Comparison of ENCODE assay signal across 15 cellular contexts in the genomic region with DNA sequence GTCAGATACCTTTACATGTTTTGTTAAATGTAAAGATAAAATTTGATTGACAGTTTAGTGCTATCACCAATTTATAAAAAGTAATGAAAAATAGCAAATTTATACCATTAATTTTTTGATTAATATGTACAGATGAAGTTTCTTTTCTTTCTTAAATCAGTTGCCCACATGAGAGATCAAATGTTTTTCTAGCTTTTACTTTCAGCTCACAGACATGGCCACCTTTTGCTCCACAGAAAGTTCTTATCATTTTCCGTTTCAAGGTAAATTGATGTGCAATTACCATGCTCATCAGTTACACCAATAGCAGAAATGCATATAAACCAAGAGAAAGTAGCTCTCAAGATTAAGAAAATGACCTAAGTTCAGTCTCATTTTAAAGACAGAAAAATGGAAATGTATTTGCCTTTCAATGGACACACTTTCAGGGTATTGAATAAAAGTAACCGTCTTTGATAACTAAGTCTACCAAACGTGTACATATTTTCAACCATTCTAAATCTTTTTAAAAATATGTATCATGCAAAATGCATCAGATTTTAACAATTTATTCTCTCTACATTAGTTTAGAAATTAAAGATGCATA. TPM values are rescaled to one million over a fixed set of nuclear protein-coding genes. Genes with fewer than 3 reads are reported as not detected.
DNase-seq lines count a peak whose midpoint lies in the region; ATAC-seq and TF ChIP-seq lines count a peak whose summit lies in the region.
"Had no signal": no experiment of that assay in that cellular context is flagged by ENCODE, and none has a peak within 500 bp of the region (broad histone marks: within the 10 kb centered on the region; RNA-seq: fewer than 3 reads in every experiment).

No MANE protein-coding gene starts in this region.

- peaks cover 6% of the 10 kb centered on the region for H3K27me3 Mint-ChIP-seq in CD8-positive, alpha-beta T cell (ENCODE audit: low read depth)
- peaks cover 4% of the 10 kb centered on the region for H3K27me3 Mint-ChIP-seq in activated naive CD8-positive, alpha-beta T cell treated with anti-CD3 and anti-CD28 coated beads, Interleukin-2, amount 10 ng/mL, durations not matched to agents 7 days and 5 days
- peaks cover 3 to 14% (median 5%) of the 10 kb centered on the region in 5 donors for H3K27me3 Mint-ChIP-seq in naive thymus-derived CD8-positive, alpha-beta T cell

- 0 out of 2 replicates have a peak overlapping the region, but pooled peaks have one; percentile 96 for H2AFZ ChIP-seq in KMS-11 (ENCODE audit: low read depth)

- no peak for TF ChIP-seq CTCF in CD8-positive, alpha-beta T cell (IDR thresholded peaks at IDR 0.05)
- no peak for TF ChIP-seq CTCF in KMS-11 (conservative IDR thresholded peaks at IDR 0.05; ENCODE audit: low read depth, low read length)
- TF ChIP-seq CTCF in spleen (IDR thresholded peaks at IDR 0.05 in 8 of 11, conservative IDR thresholded peaks at IDR 0.05 in 3 of 11): no peak

- no peak overlapping the region for H3K27ac Mint-ChIP-seq in CD8-positive, alpha-beta T cell
- peak overlapping the region; percentile 98 for H3K27ac Mint-ChIP-seq in activated naive CD8-positive, alpha-beta T cell treated with anti-CD3 and anti-CD28 coated beads, Interleukin-2, amount 10 ng/mL, durations not matched to agents 7 days and 5 days
- H3K27ac Mint-ChIP-seq in naive thymus-derived CD8-positive, alpha-beta T cell: peak overlapping the region in 4 of 10 donors; percentile 52 to 98 (median 98)

- H3K4me3 ChIP-seq in CD8-positive, alpha-beta T cell (ENCODE audit: low read depth, low read length): no peak overlapping the region
- H3K4me3 ChIP-seq in KMS-11 (IDR thresholded peaks at IDR 0.05; ENCODE audit: insufficient read depth, low read depth, low read length) (no peak overlapping the region), spleen (peak overlapping the region in 1 of 8 donors; percentile 63)

- 83 to 91% (median 90%) methylated on average over 3 of the region's 3 CpGs for WGBS in spleen, 5 donors

- peaks cover 19% of the 10 kb centered on the region for H3K4me1 Mint-ChIP-seq in CD8-positive, alpha-beta T cell (ENCODE audit: low read depth)
- peaks cover 21% of the 10 kb centered on the region for H3K4me1 Mint-ChIP-seq in activated naive CD8-positive, alpha-beta T cell treated with anti-CD3 and anti-CD28 coated beads, Interleukin-2, amount 10 ng/mL, durations not matched to agents 7 days and 5 days
- H3K4me1 Mint-ChIP-seq in naive thymus-derived CD8-positive, alpha-beta T cell: peaks cover 10 to 22% (median 17%) of the 10 kb centered on the region in 4 donors

- DNase-seq in CD8-positive, alpha-beta T cell: no peak
- DNase-seq in activated naive CD8-positive, alpha-beta T cell treated with anti-CD3 and anti-CD28 coated beads, Interleukin-2, amount 10 ng/mL, durations not matched to agents 7 days and 5 days: no peak
- DNase-seq in naive thymus-derived CD8-positive, alpha-beta T cell: no peak
- DNase-seq in spleen (no peak), NCI-H146 treated with DMSO at 0.1 percent for 48 hours (lab: John Stamatoyannopoulos, UW; ENCODE audit: unreplicated experiment) (no peak), left cardiac atrium (no peak)
- DNase-seq: heart left ventricle; IMR-90; kidney glomerular epithelial cell; NCI-H1694 treated with DMSO at 0.1 percent for 48 hours; NCI-H748 treated with DMSO at 0.1 percent for 48 hours; stimulated activated CD4-positive, alpha-beta T cell treated with anti-CD3 and anti-CD28 coated beads, Interleukin-1b, Interleukin-23, amount 100 ng/mL, for 48 hours; T-helper 9 cell had no signal

- no peaks in the 10 kb centered on the region for H3K9me3 Mint-ChIP-seq in CD8-positive, alpha-beta T cell
- no peaks in the 10 kb centered on the region for H3K9me3 Mint-ChIP-seq in activated naive CD8-positive, alpha-beta T cell treated with anti-CD3 and anti-CD28 coated beads, Interleukin-2, amount 10 ng/mL, durations not matched to agents 7 days and 5 days
- no peaks in the 10 kb centered on the region for H3K9me3 Mint-ChIP-seq in naive thymus-derived CD8-positive, alpha-beta T cell

- peaks cover 9% of the 10 kb centered on the region for H3K36me3 Mint-ChIP-seq in CD8-positive, alpha-beta T cell
- no peaks in the 10 kb centered on the region for H3K36me3 Mint-ChIP-seq in activated naive CD8-positive, alpha-beta T cell treated with anti-CD3 and anti-CD28 coated beads, Interleukin-2, amount 10 ng/mL, durations not matched to agents 7 days and 5 days
- H3K36me3 Mint-ChIP-seq in naive thymus-derived CD8-positive, alpha-beta T cell: no peaks in the 10 kb centered on the region

- POLR2A ChIA-PET in CD8-positive, alpha-beta T cell (lab: Charles Lee): no interaction called here
- POLR2A ChIA-PET in activated naive CD8-positive, alpha-beta T cell treated with anti-CD3 and anti-CD28 coated beads, Interleukin-2, amount 10 ng/mL, durations not matched to agents 7 days and 5 days (lab: Charles Lee): interaction anchor here (1.8 to 4.2 kb wide), 2 partner anchors 17 to 26 kb away, joined by 5 to 29 read pairs; partner anchors contain the start of gene EXOC2
- POLR2A ChIA-PET in naive thymus-derived CD8-positive, alpha-beta T cell (lab: Charles Lee): interaction anchor here (2.7 kb wide), 1 partner anchor 17 kb away, joined by 19 read pairs; the partner anchor contains the start of gene EXOC2

- intact Hi-C loops in CD8-positive, alpha-beta T cell (cut with DNase I, micrococcal nuclease): no loop called here
- intact Hi-C loops in spleen (cut with DNase I; ENCODE audit: low total_unique reads) (no loop called here), left cardiac atrium (cut with DNase I) (no loop called here)

- peak overlapping the region; percentile 94 for H3K4me2 ChIP-seq in KMS-11

- CTCF ChIA-PET in CD8-positive, alpha-beta T cell (lab: Charles Lee): interaction anchor here (1.0 kb wide), 1 partner anchor 11 kb away, joined by 3 read pairs; no protein-coding TSS in a partner anchor

- TF ChIP-seq POLR2A in spleen (IDR thresholded peaks at IDR 0.05): no peak

- no peaks in the 10 kb centered on the region for H3K27me3 ChIP-seq in CD8-positive, alpha-beta T cell (ENCODE audit: insufficient read depth, low read length)
- no peaks in the 10 kb centered on the region for H3K27me3 ChIP-seq in KMS-11 (ENCODE audit: insufficient read depth, low read depth)
- no peaks in the 10 kb centered on the region for H3K27me3 ChIP-seq in spleen (replicated peaks in 1 of 7)

- no peak for ATAC-seq in CD8-positive, alpha-beta T cell
- ATAC-seq in activated naive CD8-positive, alpha-beta T cell treated with anti-CD3 and anti-CD28 coated beads, Interleukin-2, amount 10 ng/mL, durations not matched to agents 7 days and 5 days (ENCODE audit: low read depth): no peak
- ATAC-seq in naive thymus-derived CD8-positive, alpha-beta T cell: no peak
- ATAC-seq in left cardiac atrium: no peak
- ATAC-seq: heart left ventricle had no signal

- H3K4me3 Mint-ChIP-seq in CD8-positive, alpha-beta T cell: peak overlapping the region; percentile 57
- H3K4me3 Mint-ChIP-seq in activated naive CD8-positive, alpha-beta T cell treated with anti-CD3 and anti-CD28 coated beads, Interleukin-2, amount 10 ng/mL, durations not matched to agents 7 days and 5 days: peak overlapping the region; percentile 90
- peak overlapping the region in 8 of 10 donors; percentile 52 to 100 (median 98) for H3K4me3 Mint-ChIP-seq in naive thymus-derived CD8-positive, alpha-beta T cell

- peaks cover 9% of the 10 kb centered on the region for H3K4me1 ChIP-seq in CD8-positive, alpha-beta T cell (ENCODE audit: insufficient read depth, low read length)
- H3K4me1 ChIP-seq in KMS-11 (ENCODE audit: low read depth, poor library complexity, severe bottlenecking) (peaks cover 17% of the 10 kb centered on the region), spleen (peaks cover 7 to 26% (median 17%) of the 10 kb centered on the region in 6 donors)

- H3K36me3 ChIP-seq in CD8-positive, alpha-beta T cell (ENCODE audit: insufficient read depth, low read length): no peaks in the 10 kb centered on the region
- H3K36me3 ChIP-seq in KMS-11 (ENCODE audit: insufficient read depth) (no peaks in the 10 kb centered on the region), spleen (no peaks in the 10 kb centered on the region)
- H3K36me3 ChIP-seq: heart left ventricle had no signal

- no peaks in the 10 kb centered on the region for H3K79me2 ChIP-seq in KMS-11 (ENCODE audit: insufficient read depth, low read depth)

- no peak overlapping the region for H3K27ac ChIP-seq in CD8-positive, alpha-beta T cell (ENCODE audit: low read depth, low read length)
- H3K27ac ChIP-seq in KMS-11 (peak overlapping the region; percentile 94; the same call in 1 of the 2 replicates), spleen (no peak overlapping the region)
- H3K27ac ChIP-seq: epithelial cell of prostate had no signal

- H4K20me1 ChIP-seq in KMS-11 (ENCODE audit: insufficient read depth): no peaks in the 10 kb centered on the region

- H3K9ac ChIP-seq in KMS-11: no peak overlapping the region

- no peaks in the 10 kb centered on the region for H3K9me3 ChIP-seq in CD8-positive, alpha-beta T cell (ENCODE audit: low read length)
- H3K9me3 ChIP-seq in spleen: no peaks in the 10 kb centered on the region
- H3K9me3 ChIP-seq: heart left ventricle had no signal

RNA-seq across cellular contexts. Expression of gene EXOC2, which starts 16.6 kb away (rescaled TPM):
- 10 to 100 TPM; 19.3 to 21.2 TPM for total RNA-seq in CD8-positive, alpha-beta T cell
- 10 to 100 TPM; 31.9 to 35.4 TPM for total RNA-seq in activated naive CD8-positive, alpha-beta T cell treated with anti-CD3 and anti-CD28 coated beads, Interleukin-2, amount 10 ng/mL, durations not matched to agents 7 days and 5 days
- 10 to 100 TPM; 34.7 to 40.3 TPM for total RNA-seq in naive thymus-derived CD8-positive, alpha-beta T cell
- polyA plus RNA-seq in naive thymus-derived CD8-positive, alpha-beta T cell: 10 to 100 TPM; 28.6 to 38.6 (median 36.7) TPM
- 10 to 100 TPM; 21.1 to 32.8 (median 28.2) TPM for total RNA-seq in spleen
- polyA plus RNA-seq in spleen: 10 to 100 TPM in 1 of 3 donors, 1 to 10 TPM in 2; 7.0 to 10.6 (median 8.1) TPM
- 10 to 100 TPM; 13.3 to 14.8 TPM for total RNA-seq in left cardiac atrium

RNA-seq across cellular contexts. Expression of gene HUS1B, which starts 52.7 kb away (rescaled TPM):
- 1 to 10 TPM; 2.8 to 4.5 TPM for total RNA-seq in CD8-positive, alpha-beta T cell
- 1 to 10 TPM; 1.6 to 2.0 TPM for total RNA-seq in activated naive CD8-positive, alpha-beta T cell treated with anti-CD3 and anti-CD28 coated beads, Interleukin-2, amount 10 ng/mL, durations not matched to agents 7 days and 5 days
- total RNA-seq in naive thymus-derived CD8-positive, alpha-beta T cell: 1 to 10 TPM; 1.6 to 2.5 TPM
- polyA plus RNA-seq in naive thymus-derived CD8-positive, alpha-beta T cell: under 1 TPM; 0.58 to 0.89 (median 0.78) TPM
- total RNA-seq in spleen (1 to 10 TPM; 1.3 to 6.1 (median 2.7) TPM), left cardiac atrium (not detected)
- polyA plus RNA-seq in spleen: under 1 TPM; 0.06 to 0.42 (median 0.15) TPM
